Comparison of ENCODE assay signal across 24 cellular contexts in genomic region chr7:24930856-24931255, GRCh38.
"Had no signal": no experiment of that assay in that cellular context is flagged by ENCODE, and none has a peak within 500 bp of the region (broad histone marks: within the 10 kb centered on the region; RNA-seq: fewer than 3 reads in every experiment).

No MANE protein-coding gene starts in this region.

- H3K4me2 ChIP-seq: neural progenitor cell had no signal

- H3K4me3 ChIP-seq: esophagus squamous epithelium, gastroesophageal sphincter, left ventricle myocardium inferior, lower lobe of right lung, neural progenitor cell, ovary, right atrium auricular region, sigmoid colon, skin epidermis, stomach, thoracic aorta had no signal

- H3K9me3 ChIP-seq: esophagus squamous epithelium, gastroesophageal sphincter, left ventricle myocardium inferior, lower lobe of right lung, ovary, right atrium auricular region, sigmoid colon, stomach, thoracic aorta had no signal

- H3K27ac Mint-ChIP-seq: effector memory CD8-positive, alpha-beta T cell had no signal

- H3K27ac ChIP-seq: esophagus squamous epithelium, gastroesophageal sphincter, left ventricle myocardium inferior, lower lobe of right lung, neural progenitor cell, ovary, right atrium auricular region, sigmoid colon, skin epidermis, stomach, thoracic aorta had no signal

- H3K36me3 ChIP-seq: esophagus squamous epithelium, gastroesophageal sphincter, left ventricle myocardium inferior, lower lobe of right lung, neural progenitor cell, ovary, right atrium auricular region, sigmoid colon, stomach, thoracic aorta had no signal

- H3K4me1 ChIP-seq: gastroesophageal sphincter, lower lobe of right lung, stomach had no signal

- H2AFZ ChIP-seq: neural progenitor cell had no signal

- H3K9ac ChIP-seq: neural progenitor cell had no signal

- ATAC-seq: effector memory CD8-positive, alpha-beta T cell; gastroesophageal sphincter; lower lobe of right lung; natural killer cell treated with Interleukin-12 subunit alpha and Interleukin-12 subunit beta and Interleukin-15 and Interleukin-18, amount 100 ng/mL, for 72 hours had no signal

- H3K27me3 ChIP-seq: esophagus squamous epithelium, gastroesophageal sphincter, neural progenitor cell, ovary, right atrium auricular region, sigmoid colon, stomach had no signal

- H3K4me3 Mint-ChIP-seq: effector memory CD8-positive, alpha-beta T cell; natural killer cell treated with Interleukin-12 subunit alpha and Interleukin-12 subunit beta and Interleukin-15 and Interleukin-18, amount 100 ng/mL, for 72 hours; neural progenitor cell had no signal

- H3K9me3 Mint-ChIP-seq: effector memory CD8-positive, alpha-beta T cell; natural killer cell treated with Interleukin-12 subunit alpha and Interleukin-12 subunit beta and Interleukin-15 and Interleukin-18, amount 100 ng/mL, for 72 hours had no signal

- DNase-seq: effector memory CD8-positive, alpha-beta T cell; esophagus squamous epithelium; foreskin fibroblast; glutamatergic neuron; islet precursor cell; left ventricle myocardium inferior; lower lobe of right lung; mesenchymal stem cell; midbrain; nucleus accumbens; ovary; sigmoid colon; stimulated activated CD4-positive, alpha-beta T cell treated with anti-CD3 and anti-CD28 coated beads, Interleukin-2, amount 100 ng/mL, for 24 hours; stimulated activated CD4-positive, alpha-beta T cell treated with anti-CD3 and anti-CD28 coated beads, Interleukin-4, amount 100 ng/mL, for 4 hours; stimulated activated naive CD4-positive, alpha-beta T cell; stomach; substantia nigra; trophoblast cell had no signal
